ENCODE assay signal across 5 cellular contexts in the genomic region with DNA sequence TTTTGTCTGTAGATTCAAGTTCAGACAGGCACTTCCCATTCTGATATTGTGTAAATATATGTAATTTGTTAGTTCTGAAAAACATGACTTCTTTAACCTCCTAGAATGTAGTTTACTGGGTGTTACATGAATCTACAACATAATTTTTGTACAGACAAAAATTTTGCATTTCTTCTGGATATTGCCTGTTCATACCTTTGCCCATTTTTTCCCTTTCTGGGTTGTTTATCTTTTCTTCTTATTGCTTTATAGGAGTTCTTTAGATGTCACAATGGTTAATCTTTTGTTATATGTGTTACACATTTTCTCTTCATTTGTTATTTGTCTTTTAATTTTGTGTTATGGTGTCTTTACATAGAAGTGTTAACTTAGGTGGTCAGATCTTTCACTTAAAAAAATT.
DNase-seq lines count a peak whose midpoint lies in the region; FAIRE-seq and TF ChIP-seq lines count a peak whose summit lies in the region.
"Not testable (repeated sequence)": the region's sequence is repeated elsewhere in the genome, so short reads cannot be mapped to it uniquely, and the experiment has no call there.

No MANE protein-coding gene starts in this region.

- TF ChIP-seq POLR2A in H54 (IDR thresholded peaks at IDR 0.05; ENCODE audit: low read depth, low read length), result not testable (repeated sequence)

- DNase-seq in H54 (ENCODE audit: insufficient read length, low spot score), result not testable (repeated sequence)

- FAIRE-seq in A204.1 (lab: Jason Lieb, UNC) (peak; percentile 35), H54 (lab: Jason Lieb, UNC) (peak; percentile 23), TTC549 (lab: Jason Lieb, UNC) (peak; percentile 15), colon (lab: Jason Lieb, UNC) (peak; percentile 10), islet of Langerhans (lab: Jason Lieb, UNC) (peak; percentile 62)
